In genomic region chr12:7018350-7019042, GRCh38 we compare ENCODE assay signal across 1 cellular context.
A peak's percentile ranks its signal among the peaks of the same experiment; 100 is the strongest.
TF ChIP-seq lines count a peak whose summit lies in the region.

LPCAT3 (minus strand) TSS chr12:7018476; CDS start chr12:7018424, 52 bp downstream.

TF ChIP-seq in HepG2, 621 proteins besides CTCF, POLR2A, EP300 and RAD21 (continued from another document and continues in another):
- TF ChIP-seq ZBTB10 (CRISPR knock-in tag; IDR thresholded peaks at IDR 0.05; ENCODE audit: borderline replicate concordance) (peak; percentile 94; the same call in 1 of the 2 replicates), SP1 (IDR thresholded peaks at IDR 0.05) (no peak), SP1 (CRISPR knock-in tag; IDR thresholded peaks at IDR 0.05) (peak; percentile 93), SMC3 (IDR thresholded peaks at IDR 0.05; ENCODE audit: low read length) (peak; percentile 55; the same call in 1 of the 2 replicates), PPARG (CRISPR knock-in tag; conservative IDR thresholded peaks at IDR 0.05) (peak; percentile 99), CHD4 (IDR thresholded peaks at IDR 0.05; ENCODE audit: borderline replicate concordance, low read length) (no peak), ZNF362 (CRISPR knock-in tag; IDR thresholded peaks at IDR 0.05; ENCODE audit: borderline replicate concordance) (0 out of 2 replicates have a peak, but pooled peaks have one; percentile 20), ZNF580 (CRISPR knock-in tag; IDR thresholded peaks at IDR 0.05; ENCODE audit: borderline replicate concordance, low read depth) (no peak; the same call in 1 of the 2 replicates), RFXAP (CRISPR knock-in tag; IDR thresholded peaks at IDR 0.05; ENCODE audit: borderline replicate concordance) (peak; percentile 40; the same call in 1 of the 2 replicates), DR1 (CRISPR knock-in tag; IDR thresholded peaks at IDR 0.05) (peak; percentile 54; the same call in 1 of the 2 replicates), ARNTL (CRISPR knock-in tag; IDR thresholded peaks at IDR 0.05) (peak; percentile 67), DRAP1 (CRISPR knock-in tag; IDR thresholded peaks at IDR 0.05) (peak; percentile 66), TRIM24 (CRISPR knock-in tag; IDR thresholded peaks at IDR 0.05) (no peak), ZNF230 (CRISPR knock-in tag; IDR thresholded peaks at IDR 0.05) (0 out of 2 replicates have a peak, but pooled peaks have one; percentile 81), SNAI1 (CRISPR knock-in tag; IDR thresholded peaks at IDR 0.05; ENCODE audit: borderline replicate concordance) (0 out of 2 replicates have a peak, but pooled peaks have one; percentile 69), LBX2 (CRISPR knock-in tag; IDR thresholded peaks at IDR 0.05; ENCODE audit: borderline replicate concordance) (no peak), ZMAT3 (CRISPR knock-in tag; conservative IDR thresholded peaks at IDR 0.05) (peak; percentile 53; the same call in 1 of the 2 replicates), ZNF703 (CRISPR knock-in tag; IDR thresholded peaks at IDR 0.05; ENCODE audit: borderline replicate concordance) (no peak; the same call in 1 of the 2 replicates), ZNF605 (CRISPR knock-in tag; IDR thresholded peaks at IDR 0.05) (peak; percentile 81; the same call in 1 of the 2 replicates), ZFAT (CRISPR knock-in tag; conservative IDR thresholded peaks at IDR 0.05) (no peak), HOXA7 (CRISPR knock-in tag; IDR thresholded peaks at IDR 0.05) (no peak), FOXK1 (CRISPR knock-in tag; IDR thresholded peaks at IDR 0.05; ENCODE audit: borderline replicate concordance, low read depth) (peak; percentile 42; the same call in 1 of the 2 replicates), ZFP91 (CRISPR knock-in tag; IDR thresholded peaks at IDR 0.05; ENCODE audit: borderline replicate concordance) (peak; percentile 86; the same call in 1 of the 2 replicates), TMF1 (CRISPR knock-in tag; IDR thresholded peaks at IDR 0.05; ENCODE audit: low read depth) (no peak), POGZ (CRISPR knock-in tag; IDR thresholded peaks at IDR 0.05) (peak; percentile 53; the same call in 1 of the 2 replicates), KMT2B (CRISPR knock-in tag; IDR thresholded peaks at IDR 0.05) (peak; percentile 64; the same call in 1 of the 2 replicates), KDM5A (IDR thresholded peaks at IDR 0.05; ENCODE audit: borderline replicate concordance, low read length) (no peak; the same call in 1 of the 2 replicates), ZNF557 (CRISPR knock-in tag; IDR thresholded peaks at IDR 0.05) (0 out of 2 replicates have a peak, but pooled peaks have one; percentile 40), NR2C2 (CRISPR knock-in tag; IDR thresholded peaks at IDR 0.05; ENCODE audit: borderline replicate concordance) (peak; percentile 71), SCMH1 (CRISPR knock-in tag; IDR thresholded peaks at IDR 0.05; ENCODE audit: borderline replicate concordance) (no peak), ZNF292 (CRISPR knock-in tag; IDR thresholded peaks at IDR 0.05; ENCODE audit: borderline replicate concordance, low read depth) (0 out of 2 replicates have a peak, but pooled peaks have one; percentile 39), NR2F2 (IDR thresholded peaks at IDR 0.05; ENCODE audit: borderline replicate concordance, low read depth) (0 out of 2 replicates have a peak, but pooled peaks have one; percentile 43), HOXA5 (CRISPR knock-in tag; IDR thresholded peaks at IDR 0.05) (no peak; the same call in 1 of the 2 replicates), TCF12 (IDR thresholded peaks at IDR 0.05) (no peak), TCF12 (CRISPR knock-in tag; IDR thresholded peaks at IDR 0.05) (peak; percentile 39; the same call in 1 of the 2 replicates), ZNF503 (CRISPR knock-in tag; IDR thresholded peaks at IDR 0.05) (peak; percentile 31; the same call in 1 of the 2 replicates), ZNF614 (CRISPR knock-in tag; IDR thresholded peaks at IDR 0.05; ENCODE audit: borderline replicate concordance) (no peak), ISL2 (CRISPR knock-in tag; IDR thresholded peaks at IDR 0.05) (peak; percentile 71), KDM6A (CRISPR knock-in tag; IDR thresholded peaks at IDR 0.05; ENCODE audit: low read depth) (no peak), ZNF607 (CRISPR knock-in tag; IDR thresholded peaks at IDR 0.05; ENCODE audit: borderline replicate concordance) (peak; percentile 38; the same call in 1 of the 2 replicates), ZNF160 (CRISPR knock-in tag; IDR thresholded peaks at IDR 0.05) (0 out of 2 replicates have a peak, but pooled peaks have one; percentile 55), E2F2 (CRISPR knock-in tag; IDR thresholded peaks at IDR 0.05; ENCODE audit: borderline replicate concordance) (peak; percentile 73; the same call in 1 of the 2 replicates), HMG20A (CRISPR knock-in tag; IDR thresholded peaks at IDR 0.05; ENCODE audit: borderline replicate concordance) (peak; percentile 16; the same call in 1 of the 2 replicates), ZNF333 (CRISPR knock-in tag; IDR thresholded peaks at IDR 0.05; ENCODE audit: borderline replicate concordance) (peak; percentile 57; the same call in 1 of the 2 replicates), HIVEP1 (CRISPR knock-in tag; IDR thresholded peaks at IDR 0.05) (0 out of 2 replicates have a peak, but pooled peaks have one; percentile 51), TEAD3 (CRISPR knock-in tag; optimal IDR thresholded peaks at IDR 0.05; ENCODE audit: borderline replicate concordance) (peak; percentile 18), ZNF574 (CRISPR knock-in tag; IDR thresholded peaks at IDR 0.05) (peak; percentile 54), NCOR1 (IDR thresholded peaks at IDR 0.05; ENCODE audit: borderline replicate concordance, low read length) (peak; percentile 80; the same call in 1 of the 2 replicates), HINFP (CRISPR knock-in tag; IDR thresholded peaks at IDR 0.05; ENCODE audit: low read depth) (0 out of 2 replicates have a peak, but pooled peaks have one; percentile 30), ZSCAN29 (CRISPR knock-in tag; conservative IDR thresholded peaks at IDR 0.05) (0 out of 2 replicates have a peak, but pooled peaks have one; percentile 52)
